ENCODE assay signal across 8 cellular contexts in the genomic region with DNA sequence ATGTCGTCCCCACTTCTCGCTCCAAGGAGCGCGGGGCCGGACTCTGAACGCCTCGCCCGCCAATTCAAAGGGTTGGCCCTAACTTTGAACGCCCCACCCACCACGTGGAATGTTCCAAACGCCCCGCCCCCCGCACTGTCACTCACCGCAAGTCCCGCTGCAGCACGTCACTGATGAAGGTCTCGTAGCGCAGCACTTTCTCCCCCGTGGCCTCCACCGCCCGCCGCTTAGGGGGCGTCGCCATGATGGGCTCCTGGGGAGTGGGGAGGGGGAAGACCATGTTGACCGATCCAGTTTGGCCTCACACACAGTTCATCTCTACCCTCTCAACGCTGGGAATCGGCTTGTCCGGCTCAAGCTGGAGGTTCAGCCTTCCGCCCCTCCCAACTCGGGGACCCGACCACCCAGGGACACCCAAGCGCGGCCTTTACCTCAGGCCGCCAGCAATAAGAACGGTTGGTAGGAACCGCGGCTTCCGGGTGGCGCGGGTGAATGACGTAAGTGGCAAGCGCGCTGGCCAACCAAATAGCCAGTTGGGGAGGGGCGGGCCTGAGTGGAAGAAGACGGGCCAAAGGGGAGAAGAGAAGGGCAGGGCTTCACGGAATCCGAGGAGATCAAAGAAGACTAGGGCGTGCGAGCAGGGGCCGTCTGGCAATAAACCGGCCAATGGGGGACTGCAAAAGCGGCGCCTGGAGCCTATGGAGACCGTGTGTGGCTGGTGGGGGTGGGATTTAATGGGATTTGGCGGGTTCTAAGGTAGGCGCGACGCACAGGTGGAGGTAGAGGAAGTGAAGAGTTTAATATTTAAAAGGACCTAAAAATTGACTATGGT. TPM values are rescaled to one million over a fixed set of nuclear protein-coding genes. Genes with fewer than 3 reads are reported as not detected.
DNase-seq lines count a peak whose midpoint lies in the region; ATAC-seq and TF ChIP-seq lines count a peak whose summit lies in the region.

A gene with protein sequence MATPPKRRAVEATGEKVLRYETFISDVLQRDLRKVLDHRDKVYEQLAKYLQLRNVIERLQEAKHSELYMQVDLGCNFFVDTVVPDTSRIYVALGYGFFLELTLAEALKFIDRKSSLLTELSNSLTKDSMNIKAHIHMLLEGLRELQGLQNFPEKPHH (minus strand): TSS at position 497 of the 832 bp plus-strand sequence. CDS start 253 bp downstream, at position 244.

- peak; percentile 82 to 93 (median 86) for DNase-seq in CD4-positive, alpha-beta T cell
- DNase-seq in HS-27A (ENCODE audit: low read depth) (peak; percentile 69), NK-92 (lab: John Stamatoyannopoulos, UW; ENCODE audit: unreplicated experiment) (peak; percentile 49), lung (ENCODE audit: low spot score) (peak; percentile 93)
- DNase-seq in activated CD8-positive, alpha-beta memory T cell treated with anti-CD3 and anti-CD28 coated beads for 1 hour (ENCODE audit: extremely low read depth in 1 of 2, low read depth in 1 of 2) = peak; percentile 81 to 84
- peak; percentile 80 to 87 (median 82) for DNase-seq in stimulated activated CD4-positive, alpha-beta T cell treated with anti-CD3 and anti-CD28 coated beads, TNF-alpha, amount 100 ng/mL, for 4 hours (ENCODE audit: low read depth in 3 of 3)

- H3K4me3 ChIP-seq in ectodermal cell (ENCODE audit: insufficient read depth, low read depth, low read length) (peak within 1 kb of the TSS; percentile 60), lung (peak within 1 kb of the TSS; percentile 52)

- H3K36me3 Mint-ChIP-seq in CD4-positive, alpha-beta T cell (ENCODE audit: low read depth) = peaks cover 31% of the 10 kb centered on the region

- peak within 1 kb of the TSS; percentile 94 for H3K27ac ChIP-seq in CD4-positive, alpha-beta T cell (ENCODE audit: low read depth, low read length)
- H3K27ac ChIP-seq in ectodermal cell (ENCODE audit: insufficient read depth, low read depth, low read length, poor library complexity, severe bottlenecking) (peak within 1 kb of the TSS; percentile 96), lung (ENCODE audit: low read depth in 1 of 2, low read length in 1 of 2) (peak within 1 kb of the TSS; percentile 95 to 96)

- peak within 1 kb of the TSS; percentile 89 for H3K4me3 Mint-ChIP-seq in CD4-positive, alpha-beta T cell

- ATAC-seq in CD4-positive, alpha-beta T cell (ENCODE audit: poor library complexity) = peak; percentile 82
- ATAC-seq in GM19463 (IDR thresholded peaks at IDR 0.05; ENCODE audit: unreplicated experiment) = peak; percentile 75
- ATAC-seq in lung (ENCODE audit: insufficient read depth, low FRiP score) = peak; percentile 90

- intact Hi-C loops in CD4-positive, alpha-beta T cell (cut with DNase I, micrococcal nuclease) = loop anchor here (1.0 to 10.0 kb wide), 7 partner anchors 174 to 1256 kb away; a partner anchor contains a TSS

- no peaks in the 10 kb centered on the region for H3K27me3 Mint-ChIP-seq in CD4-positive, alpha-beta T cell

- no peaks in the 10 kb centered on the region for H3K27me3 ChIP-seq in CD4-positive, alpha-beta T cell (ENCODE audit: control insufficient read depth, insufficient read depth, low read length)
- H3K27me3 ChIP-seq in ectodermal cell (ENCODE audit: control insufficient read depth, insufficient read depth, low read length, poor library complexity, severe bottlenecking) = no peaks in the 10 kb centered on the region
- H3K27me3 ChIP-seq in lung (ENCODE audit: control insufficient read depth, insufficient read depth) = no peaks in the 10 kb centered on the region

- POLR2A ChIA-PET in CD4-positive, alpha-beta T cell (lab: Charles Lee) = interaction anchor here (1.2 to 1.6 kb wide), 2 partner anchors 9 to 514 kb away, joined by 4 to 7 read pairs; a partner anchor contains a TSS

- no peak for TF ChIP-seq CTCF in CD4-positive, alpha-beta T cell (IDR thresholded peaks at IDR 0.05)
- TF ChIP-seq CTCF in lung (IDR thresholded peaks at IDR 0.05; ENCODE audit: control extremely low read depth, extremely low read depth) = no peak

- CTCF ChIA-PET in CD4-positive, alpha-beta T cell (lab: Charles Lee) = no interaction called here

- H3K4me1 ChIP-seq in ectodermal cell (ENCODE audit: control insufficient read depth, insufficient read depth, low read length) (no peaks in the 10 kb centered on the region), lung (ENCODE audit: control insufficient read depth in 2 of 2, insufficient read depth in 2 of 2, low read length in 2 of 2) (no peaks in the 10 kb centered on the region)

- no peaks in the 10 kb centered on the region for H3K9me3 Mint-ChIP-seq in CD4-positive, alpha-beta T cell

- 2% methylated on average over 53 to 58 of the region's 58 CpGs for WGBS in ectodermal cell, 2 experiments
- 0 to 33% methylated on average over 39 to 58 of the region's 58 CpGs for WGBS in lung, 2 donors

- H3K9me3 ChIP-seq in CD4-positive, alpha-beta T cell (ENCODE audit: control insufficient read depth, low read length) = no peaks in the 10 kb centered on the region
- H3K9me3 ChIP-seq in ectodermal cell (ENCODE audit: control insufficient read depth, low read length) = no peaks in the 10 kb centered on the region
- no peaks in the 10 kb centered on the region for H3K9me3 ChIP-seq in lung (ENCODE audit: control insufficient read depth in 2 of 2, insufficient read depth in 1 of 2, low read length in 1 of 2)

- H3K36me3 ChIP-seq in ectodermal cell (ENCODE audit: control insufficient read depth, insufficient read depth, low read length) = peaks cover 1% of the 10 kb centered on the region
- peaks cover 4 to 5% of the 10 kb centered on the region in 2 donors for H3K36me3 ChIP-seq in lung (ENCODE audit: control insufficient read depth in 2 of 2, insufficient read depth in 2 of 2, low read length in 2 of 2)

- peak within 1 kb of the TSS; percentile 97 for H3K27ac Mint-ChIP-seq in CD4-positive, alpha-beta T cell

- H3K4me1 Mint-ChIP-seq in CD4-positive, alpha-beta T cell (ENCODE audit: low read depth) = peaks cover 24% of the 10 kb centered on the region

RNA-seq across cellular contexts. Expression of the gene that starts here (rescaled TPM):
- total RNA-seq in CD4-positive, alpha-beta T cell = 100 to 1,000 TPM; 188 to 197 TPM
- 106 TPM for polyA plus RNA-seq in ectodermal cell (2013, experiment 1 of 4)
- 104 TPM for polyA plus RNA-seq in ectodermal cell (2013, experiment 2 of 4)
- 99.5 TPM for polyA plus RNA-seq in ectodermal cell (2013, experiment 3 of 4)
- 127 TPM for polyA plus RNA-seq in ectodermal cell (2013, experiment 4 of 4)
- total RNA-seq in lung = 10 to 100 TPM; 58.0 to 98.9 TPM
- polyA plus RNA-seq in lung = 100 to 1,000 TPM; 142 to 153 TPM

Comparison
In these comparisons a context has a peak if more than half of its experiments do, and no peak if none do; other contexts are left out.
1. Peak in every context shown above with its lines: DNase-seq, ATAC-seq, H3K4me3 ChIP-seq and H3K27ac ChIP-seq.